Comparison of ENCODE assay signal across 8 cellular contexts in genomic region chr13:114315074-114315785, GRCh38. TPM values are rescaled to one million over a fixed set of nuclear protein-coding genes. Genes with fewer than 3 reads are reported as not detected.
DNase-seq lines count a peak whose midpoint lies in the region; ATAC-seq and TF ChIP-seq lines count a peak whose summit lies in the region.

No MANE protein-coding gene starts in this region.

- no peak for ATAC-seq in gastrocnemius medialis
- no peak for ATAC-seq in HG03571 (IDR thresholded peaks at IDR 0.05; ENCODE audit: unreplicated experiment)
- no peak for ATAC-seq in HG03432 (IDR thresholded peaks at IDR 0.05; ENCODE audit: unreplicated experiment)

- H3K27me3 ChIP-seq in gastrocnemius medialis = no peaks in the 10 kb centered on the region

- in situ Hi-C loops in gastrocnemius medialis (cut with MboI; ENCODE audit: low sequenced_read_pairs in 4 of 4) = no loop called here

- no peak for TF ChIP-seq POLR2A in erythroblast (IDR thresholded peaks at IDR 0.05; ENCODE audit: low read length)
- TF ChIP-seq POLR2A in gastrocnemius medialis (IDR thresholded peaks at IDR 0.05) = no peak

- no peaks in the 10 kb centered on the region for H3K36me3 ChIP-seq in gastrocnemius medialis

- H3K4me1 ChIP-seq in gastrocnemius medialis = peaks cover 27 to 34% of the 10 kb centered on the region in 2 donors

- peak overlapping the region; percentile 95 for H3K27ac Mint-ChIP-seq in activated T-cell treated with anti-CD3 and anti-CD28 coated beads, Interleukin-2, amount 50 U/mL, for 24 hours

- intact Hi-C loops in gastrocnemius medialis (cut with DNase I; ENCODE audit: low total_unique reads) = no loop called here

- peaks cover 51% of the 10 kb centered on the region for H3K36me3 Mint-ChIP-seq in activated T-cell treated with anti-CD3 and anti-CD28 coated beads, Interleukin-2, amount 50 U/mL, for 24 hours (ENCODE audit: low read depth)

- peaks cover 58% of the 10 kb centered on the region for H3K4me1 Mint-ChIP-seq in activated T-cell treated with anti-CD3 and anti-CD28 coated beads, Interleukin-2, amount 50 U/mL, for 24 hours (ENCODE audit: low read depth)

- H3K9me3 Mint-ChIP-seq in activated T-cell treated with anti-CD3 and anti-CD28 coated beads, Interleukin-2, amount 50 U/mL, for 24 hours = no peaks in the 10 kb centered on the region

- no peaks in the 10 kb centered on the region for H3K27me3 Mint-ChIP-seq in activated T-cell treated with anti-CD3 and anti-CD28 coated beads, Interleukin-2, amount 50 U/mL, for 24 hours

- peak overlapping the region; percentile 91 for H3K4me3 Mint-ChIP-seq in activated T-cell treated with anti-CD3 and anti-CD28 coated beads, Interleukin-2, amount 50 U/mL, for 24 hours

- H3K9me3 ChIP-seq in gastrocnemius medialis = no peaks in the 10 kb centered on the region

- TF ChIP-seq CTCF in gastrocnemius medialis (IDR thresholded peaks at IDR 0.05 in 4 of 5, conservative IDR thresholded peaks at IDR 0.05 in 1 of 5) = no peak

- peak overlapping the region; percentile 70 to 80 (median 74) for H3K4me3 ChIP-seq in gastrocnemius medialis

- DNase-seq in activated T-cell treated with anti-CD3 and anti-CD28 coated beads, Interleukin-2, amount 50 U/mL, for 24 hours = no peak
- DNase-seq in activated T-cell treated with anti-CD3 and anti-CD28 coated beads, Interleukin-2, amount 50 U/mL, for 1 hour = no peak
- DNase-seq in RPMI7951 (ENCODE audit: low read depth) = peak; percentile 39
- DNase-seq in erythroblast (lab: John Stamatoyannopoulos, UW) = peak; percentile 37 to 38
- DNase-seq in gastrocnemius medialis = no peak
- DNase-seq in HuH-7.5 (ENCODE audit: low spot score) = no peak

- peak overlapping the region; percentile 85 to 91 (median 86) for H3K27ac ChIP-seq in gastrocnemius medialis

RNA-seq across cellular contexts. Expression of gene CHAMP1, which starts 0.9 kb away (rescaled TPM):
- total RNA-seq in RPMI7951 (2014; rRNA removed; shearing (Covaris generic)) = 8.6 and 16.2 TPM in 2 replicates
- 10 to 100 TPM; 18.2 to 20.3 (median 19.8) TPM for total RNA-seq in gastrocnemius medialis

RNA-seq across cellular contexts. Expression of gene UPF3A, which starts 33.8 kb away (rescaled TPM):
- 15.9 and 18.7 TPM in 2 replicates for total RNA-seq in RPMI7951 (2014; rRNA removed; shearing (Covaris generic))
- total RNA-seq in gastrocnemius medialis = 10 to 100 TPM in 3 of 4 donors, 1 to 10 TPM in 1; 9.1 to 43.9 (median 24.0) TPM

Comparison
In these comparisons a context has a peak if more than half of its experiments do, and no peak if none do; other contexts are left out.
1. DNase-seq: peak in RPMI7951 (single experiment) and erythroblast (2 of 2); none in activated T-cell treated with anti-CD3 and anti-CD28 coated beads, Interleukin-2, amount 50 U/mL, for 24 hours (single experiment), activated T-cell treated with anti-CD3 and anti-CD28 coated beads, Interleukin-2, amount 50 U/mL, for 1 hour (single experiment), gastrocnemius medialis (0 of 2) and HuH-7.5 (single experiment).